ENCODE assay signal across 9 cellular contexts in the genomic region with DNA sequence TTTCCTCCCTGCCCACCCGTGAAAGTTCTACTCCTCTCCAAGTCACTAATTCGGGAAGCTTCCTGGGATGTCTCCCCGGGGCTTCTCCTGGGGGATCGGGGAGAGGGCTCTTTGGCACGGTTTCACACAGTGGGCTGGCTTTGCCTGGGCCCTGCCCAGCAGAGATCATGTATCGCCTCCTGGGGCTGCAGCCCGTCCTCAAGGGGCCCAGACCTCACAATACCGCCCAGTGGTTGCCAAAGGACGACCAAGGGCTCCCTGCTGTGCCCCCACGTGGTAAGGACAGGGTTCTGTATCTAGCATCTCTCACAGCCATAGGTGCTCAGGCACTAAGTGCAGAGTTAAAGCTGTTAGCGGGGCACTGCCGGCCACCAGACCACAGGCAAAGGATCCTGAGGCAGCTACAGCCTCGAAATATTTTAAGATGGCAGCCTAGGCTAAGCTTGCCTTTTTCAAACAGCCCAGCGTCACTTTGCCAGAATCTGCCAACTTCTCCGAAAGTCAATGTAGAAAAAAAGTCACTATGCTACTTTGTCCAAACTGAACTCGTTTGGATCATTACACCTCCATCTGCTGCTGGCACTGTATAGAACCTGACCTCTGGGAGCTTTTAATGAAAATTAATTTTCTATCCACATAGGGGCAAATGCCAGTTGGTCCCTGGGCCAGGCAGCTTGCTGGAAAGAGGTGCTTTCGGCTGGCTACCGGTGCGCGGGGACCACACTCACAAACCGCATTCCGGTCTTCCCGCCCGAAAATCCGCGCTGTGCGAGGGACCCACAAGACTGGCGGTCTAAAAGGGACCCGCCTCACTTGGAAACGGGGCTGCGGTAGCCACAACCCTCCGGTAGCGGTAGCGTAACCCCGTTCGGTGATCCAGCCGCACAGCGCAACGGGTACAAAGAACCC. TPM values are rescaled to one million over a fixed set of nuclear protein-coding genes. Genes with fewer than 3 reads are reported as not detected.
A peak's percentile ranks its signal among the peaks of the same experiment; 100 is the strongest.
DNase-seq lines count a peak whose midpoint lies in the region; ATAC-seq, FAIRE-seq and TF ChIP-seq lines count a peak whose summit lies in the region.
"Had no signal": no experiment of that assay in that cellular context is flagged by ENCODE, and none has a peak within 500 bp of the region (broad histone marks: within the 10 kb centered on the region; RNA-seq: fewer than 3 reads in every experiment).

No MANE protein-coding gene starts in this region.

- TF ChIP-seq EP300 in SK-N-SH (IDR thresholded peaks at IDR 0.05; ENCODE audit: borderline replicate concordance in 1 of 2, low read depth in 1 of 2, low read length in 1 of 2) = no peak

- in situ Hi-C loops in ACHN (cut with HindIII; ENCODE audit: low pct_ligation_motif_present, low pct_unique_long_range_greater_than_20kb, low sequenced_read_pairs) = no loop called here

- FAIRE-seq in keratinocyte (lab: Jason Lieb, UNC) = no peak

- DNase-seq in Right ventricle myocardium superior = peak; percentile 53
- no peak for DNase-seq in Right ventricle myocardium inferior (ENCODE audit: missing footprints)
- DNase-seq in SK-N-SH = peak; percentile 68
- DNase-seq in keratinocyte (ENCODE audit: low read depth, low spot score) = no peak
- DNase-seq in ACHN = no peak
- DNase-seq in posterior vena cava (ENCODE audit: low spot score) = no peak
- DNase-seq: CD4-positive, CD25-positive, alpha-beta regulatory T cell had no signal

- H3F3A ChIP-seq in SK-N-SH (replicated peaks; ENCODE audit: insufficient read depth) = no peaks in the 10 kb centered on the region

- no peak for TF ChIP-seq CTCF in SK-N-SH (IDR thresholded peaks at IDR 0.05)
- TF ChIP-seq CTCF in keratinocyte (optimal IDR thresholded peaks at IDR 0.05 in 1 of 3, IDR thresholded peaks at IDR 0.05 in 1 of 3, conservative IDR thresholded peaks at IDR 0.05 in 1 of 3; ENCODE audit: extremely low read depth in 1 of 3, insufficient read depth in 2 of 3, low read length in 3 of 3) = peak; percentile 8 to 16 (median 11)

- intact Hi-C loops in Right ventricle myocardium superior (cut with DNase I) (no loop called here), Right ventricle myocardium inferior (cut with DNase I) (no loop called here), posterior vena cava (cut with DNase I) (loop anchor here in 1 of 2 donors (5.0 kb wide), 1 partner anchor 237 kb away; no protein-coding TSS in a partner anchor)

- TF ChIP-seq RAD21 in SK-N-SH (IDR thresholded peaks at IDR 0.05; ENCODE audit: low read length) = no peak

- dilution Hi-C loops in keratinocyte (cut with MboI; ENCODE audit: extremely low pct_ligation_motif_present, low sequenced_read_pairs) = no loop called here

- POLR2A ChIA-PET in SK-N-SH (lab: Yijun Ruan, JAX) = no interaction called here

- H3K27me3 ChIP-seq in SK-N-SH (ENCODE audit: insufficient read depth) = no peaks in the 10 kb centered on the region
- no peaks in the 10 kb centered on the region for H3K27me3 ChIP-seq in keratinocyte (ENCODE audit: control insufficient read depth, extremely low read depth, insufficient read depth, low read length)

- H3K9me2 ChIP-seq in SK-N-SH = no peaks in the 10 kb centered on the region

- peak; percentile 50 for ATAC-seq in Right ventricle myocardium superior (ENCODE audit: poor library complexity)
- ATAC-seq in Right ventricle myocardium inferior = no peak
- ATAC-seq in HG03196 (IDR thresholded peaks at IDR 0.05; ENCODE audit: unreplicated experiment) = no peak
- no peak for ATAC-seq in GM21526 (IDR thresholded peaks at IDR 0.05; ENCODE audit: low FRiP score, unreplicated experiment)

- 90% methylated on average over 18 of the region's 39 CpGs for WGBS in SK-N-SH (ENCODE audit: low lambda C conversion rate)

- H4K20me1 ChIP-seq in SK-N-SH (ENCODE audit: insufficient read depth) (peaks cover 79% of the 10 kb centered on the region), keratinocyte (ENCODE audit: control insufficient read depth, extremely low read depth, insufficient read depth, low read length) (peaks cover 78% of the 10 kb centered on the region)

- H3K9me3 ChIP-seq in SK-N-SH (no peaks in the 10 kb centered on the region), keratinocyte (ENCODE audit: control insufficient read depth, low read depth, low read length) (no peaks in the 10 kb centered on the region)

- H3K36me3 ChIP-seq in SK-N-SH (replicated peaks in 1 of 2; ENCODE audit: control insufficient read depth in 1 of 2, insufficient read depth in 2 of 2, low read length in 1 of 2) (peaks cover 9 to 32% of the 10 kb centered on the region in 2 experiments), keratinocyte (ENCODE audit: control insufficient read depth in 2 of 2, extremely low read depth in 1 of 2, insufficient read depth in 2 of 2, low read length in 2 of 2) (peaks cover 30 to 56% of the 10 kb centered on the region in 2 experiments)

- peaks cover 22% of the 10 kb centered on the region for H3K9me1 ChIP-seq in keratinocyte (ENCODE audit: control insufficient read depth, extremely low read depth, insufficient read depth, low read length)

- peaks cover 68% of the 10 kb centered on the region for H3K79me2 ChIP-seq in SK-N-SH (ENCODE audit: insufficient read depth)
- peaks cover 99% of the 10 kb centered on the region for H3K79me2 ChIP-seq in keratinocyte (ENCODE audit: control insufficient read depth, insufficient read depth, low read length)

- H2AFZ ChIP-seq in SK-N-SH (ENCODE audit: low read depth) (no peak overlapping the region), keratinocyte (ENCODE audit: control insufficient read depth, low read length) (no peak overlapping the region)

- CTCF ChIA-PET in SK-N-SH (lab: Yijun Ruan, JAX) = interaction anchor here (0.6 to 2.5 kb wide), 6 partner anchors 15 to 330 kb away, joined by 3 to 13 read pairs (median 3); no protein-coding TSS in a partner anchor

- H3K4me3 ChIP-seq in SK-N-SH (ENCODE audit: low read depth in 2 of 2, low read length in 1 of 2) = no peak overlapping the region
- no peak overlapping the region for H3K4me3 ChIP-seq in keratinocyte (ENCODE audit: control insufficient read depth in 2 of 3, extremely low read depth in 1 of 3, insufficient read depth in 2 of 3, low read depth in 1 of 3, low read length in 3 of 3)

- H3K27ac ChIP-seq in SK-N-SH (ENCODE audit: low read depth in 2 of 2, low read length in 1 of 2) = peak overlapping the region in 1 of 2 experiments; percentile 6; a peak in 1 of 4 replicates
- no peak overlapping the region for H3K27ac ChIP-seq in keratinocyte (ENCODE audit: control insufficient read depth, insufficient read depth, low read length)

- no peak overlapping the region for H3K9ac ChIP-seq in SK-N-SH
- H3K9ac ChIP-seq in keratinocyte (ENCODE audit: control insufficient read depth, extremely low read depth, insufficient read depth, low read length) = no peak overlapping the region

- no peak overlapping the region for H3K4me2 ChIP-seq in SK-N-SH
- H3K4me2 ChIP-seq in keratinocyte (ENCODE audit: control insufficient read depth, extremely low read depth, insufficient read depth, low read depth, low read length) = peak overlapping the region; percentile 7

- H3K4me1 ChIP-seq in SK-N-SH (ENCODE audit: control insufficient read depth in 1 of 2, insufficient read depth in 2 of 2, low read depth in 1 of 2, low read length in 1 of 2) (peaks cover 2 to 37% of the 10 kb centered on the region in 2 experiments; a peak in 2 of 4 replicates), keratinocyte (ENCODE audit: control insufficient read depth, extremely low read depth, insufficient read depth, low read length) (peaks cover 29% of the 10 kb centered on the region)

TF ChIP-seq in SK-N-SH, 30 proteins besides CTCF, POLR2A, EP300 and RAD21:
- no peak for TF ChIP-seq FOXM1 (IDR thresholded peaks at IDR 0.05; ENCODE audit: low read depth)
- TF ChIP-seq CHD2 (IDR thresholded peaks at IDR 0.05; ENCODE audit: low read length, partially characterized antibody) = no peak
- no peak for TF ChIP-seq TEAD4 (IDR thresholded peaks at IDR 0.05; ENCODE audit: borderline replicate concordance, insufficient read depth)
- TF ChIP-seq YY1 (IDR thresholded peaks at IDR 0.05; ENCODE audit: low read depth) = no peak
- TF ChIP-seq RXRA (IDR thresholded peaks at IDR 0.05; ENCODE audit: borderline replicate concordance, low read depth) = no peak
- no peak for TF ChIP-seq RCOR1 (IDR thresholded peaks at IDR 0.05; ENCODE audit: low read length)
- TF ChIP-seq SMC3 (IDR thresholded peaks at IDR 0.05; ENCODE audit: low read depth, low read length) = no peak

RNA-seq across cellular contexts. Expression of a gene that starts 1.3 kb away (rescaled TPM):
- not detected for total RNA-seq in Right ventricle myocardium superior
- 0.19 TPM for total RNA-seq in Right ventricle myocardium inferior
- 6.7 and 11.3 TPM in 2 replicates for polyA plus RNA-seq in SK-N-SH (2012; rRNA removed)
- polyA plus RNA-seq in SK-N-SH (2012; cell fraction: cytosol; rRNA removed) = 6.6 and 13.1 TPM in 2 replicates
- polyA plus RNA-seq in SK-N-SH (2012; cell fraction: nucleus; rRNA removed) = 2.4 and 3.1 TPM in 2 replicates
- polyA plus RNA-seq in keratinocyte = 0.44 to 0.95 TPM (median 0.79 TPM) in 3 replicates
- not detected for polyA plus RNA-seq in keratinocyte (2011; ENCODE audit: low read depth)
- polyA plus RNA-seq in keratinocyte (2011; cell fraction: cytosol; rRNA removed) = 0.36 and 0.43 TPM in 2 replicates
- 0.22 TPM in 1 of 2 replicates, not detected in the other for polyA plus RNA-seq in keratinocyte (2011; cell fraction: nucleus; rRNA removed)
- 1.4 and 1.9 TPM in 2 replicates for polyA plus RNA-seq in keratinocyte (2012; ENCODE audit: low replicate concordance)
- polyA minus RNA-seq in keratinocyte = 0.54 to 0.79 TPM (median 0.73 TPM) in 3 replicates
- polyA minus RNA-seq in keratinocyte (2011; cell fraction: cytosol; rRNA and poly(A)+ RNA removed) = not detected
- polyA minus RNA-seq in keratinocyte (2011; cell fraction: nucleus; rRNA and poly(A)+ RNA removed) = not detected in 2 replicates
- under 1 TPM; 0.52 to 0.65 TPM for total RNA-seq in posterior vena cava
- total RNA-seq: CD4-positive, CD25-positive, alpha-beta regulatory T cell had no signal
- polyA plus RNA-seq: CD4-positive, CD25-positive, alpha-beta regulatory T cell had no signal

RNA-seq across cellular contexts. Expression of a gene that starts 7.9 kb away (rescaled TPM):
- total RNA-seq in Right ventricle myocardium superior (90.2 TPM), Right ventricle myocardium inferior (92.1 TPM), posterior vena cava (10 to 100 TPM; 48.1 to 55.4 TPM)
- polyA plus RNA-seq in SK-N-SH (2012; rRNA removed) (55.8 and 73.0 TPM in 2 replicates), keratinocyte (187 to 209 TPM (median 202 TPM) in 3 replicates)
- polyA plus RNA-seq in SK-N-SH (2012; cell fraction: cytosol; rRNA removed) = 65.8 and 66.6 TPM in 2 replicates
- 63.3 and 67.3 TPM in 2 replicates for polyA plus RNA-seq in SK-N-SH (2012; cell fraction: nucleus; rRNA removed)
- 23.8 TPM for polyA plus RNA-seq in keratinocyte (2011; ENCODE audit: low read depth)
- polyA plus RNA-seq in keratinocyte (2011; cell fraction: cytosol; rRNA removed) = 190 and 252 TPM in 2 replicates
- 312 and 336 TPM in 2 replicates for polyA plus RNA-seq in keratinocyte (2011; cell fraction: nucleus; rRNA removed)
- 89.5 and 97.4 TPM in 2 replicates for polyA plus RNA-seq in keratinocyte (2012; ENCODE audit: low replicate concordance)
- 142 to 211 TPM (median 205 TPM) in 3 replicates for polyA minus RNA-seq in keratinocyte
- polyA minus RNA-seq in keratinocyte (2011; cell fraction: cytosol; rRNA and poly(A)+ RNA removed) = 147 TPM
- 87.6 and 138 TPM in 2 replicates for polyA minus RNA-seq in keratinocyte (2011; cell fraction: nucleus; rRNA and poly(A)+ RNA removed)

Comparison
In these comparisons a context has a peak if more than half of its experiments do, and no peak if none do; other contexts are left out.
1. DNase-seq: peak in Right ventricle myocardium superior (single experiment) and SK-N-SH (single experiment); none in Right ventricle myocardium inferior (single experiment), keratinocyte (single experiment), ACHN (single experiment) and posterior vena cava (single experiment).